16 cellular contexts compared by ENCODE assay signal in genomic region chr2:168722592-168722991, GRCh38.
A peak's percentile ranks its signal among the peaks of the same experiment; 100 is the strongest.
DNase-seq lines count a peak whose midpoint lies in the region; ATAC-seq and TF ChIP-seq lines count a peak whose summit lies in the region.
"Had no signal": no experiment of that assay in that cellular context is flagged by ENCODE, and none has a peak within 500 bp of the region (broad histone marks: within the 10 kb centered on the region; RNA-seq: fewer than 3 reads in every experiment).

No MANE protein-coding gene starts in this region.

- no peak overlapping the region for H3K4me3 ChIP-seq in brain microvascular endothelial cell (ENCODE audit: low read depth, low read length)
- no peak overlapping the region for H3K4me3 ChIP-seq in sigmoid colon
- no peak overlapping the region for H3K4me3 ChIP-seq in esophagus muscularis mucosa
- H3K4me3 ChIP-seq: mucosa of descending colon had no signal

- intact Hi-C loops in left ventricle myocardium superior (cut with micrococcal nuclease), result no loop called here
- intact Hi-C loops in sigmoid colon (cut with DNase I), result no loop called here
- intact Hi-C loops in esophagus muscularis mucosa (cut with DNase I), result no loop called here

- H3K27me3 ChIP-seq in brain microvascular endothelial cell (replicated peaks) (no peaks in the 10 kb centered on the region), sigmoid colon (no peaks in the 10 kb centered on the region), esophagus muscularis mucosa (no peaks in the 10 kb centered on the region)

- H3K27ac ChIP-seq in brain microvascular endothelial cell (no peak overlapping the region), sigmoid colon (no peak overlapping the region), esophagus muscularis mucosa (replicated peaks in 1 of 4) (no peak overlapping the region)
- H3K27ac ChIP-seq: C4-2B, RWPE1 had no signal

- H3K9me3 Mint-ChIP-seq in natural killer cell treated with Interleukin-12 subunit alpha and Interleukin-12 subunit beta and Interleukin-15 and Interleukin-18, amount 100 ng/mL, for 72 hours, result no peaks in the 10 kb centered on the region
- H3K9me3 Mint-ChIP-seq: activated T-helper 2 cell treated with anti-CD3 and anti-CD28 coated beads, Interferon-gamma antibody, Interleukin-2, Interleukin-4, amounts not matched to agents 10 μg/mL and 5 μg/mL and 100 μg/mL, durations not matched to agents 14 hours and 24 hours and 36 hours had no signal

- H3K4me1 Mint-ChIP-seq in natural killer cell treated with Interleukin-12 subunit alpha and Interleukin-12 subunit beta and Interleukin-15 and Interleukin-18, amount 100 ng/mL, for 72 hours (ENCODE audit: low read depth in 2 of 2), result peaks cover 26 to 31% of the 10 kb centered on the region in 2 donors

- no peak for TF ChIP-seq CTCF in brain microvascular endothelial cell (IDR thresholded peaks at IDR 0.05; ENCODE audit: low read depth, low read length, missing control alignments)
- no peak for TF ChIP-seq CTCF in sigmoid colon (IDR thresholded peaks at IDR 0.05)
- TF ChIP-seq CTCF in esophagus muscularis mucosa (IDR thresholded peaks at IDR 0.05), result no peak

- in situ Hi-C loops in brain microvascular endothelial cell (cut with HindIII; ENCODE audit: low pct_ligation_motif_present, low sequenced_read_pairs), result no loop called here

- H3K4me3 Mint-ChIP-seq in natural killer cell treated with Interleukin-12 subunit alpha and Interleukin-12 subunit beta and Interleukin-15 and Interleukin-18, amount 100 ng/mL, for 72 hours, result no peak overlapping the region

- TF ChIP-seq EP300 in sigmoid colon (IDR thresholded peaks at IDR 0.05), result no peak
- no peak for TF ChIP-seq EP300 in esophagus muscularis mucosa (IDR thresholded peaks at IDR 0.05)

- WGBS in sigmoid colon, 2 donors, result 46 to 64% methylated on average over 2 of the region's 2 CpGs
- WGBS in esophagus muscularis mucosa, result 12% methylated on average over 2 of the region's 2 CpGs

- H3K9me3 ChIP-seq in sigmoid colon (no peaks in the 10 kb centered on the region), esophagus muscularis mucosa (no peaks in the 10 kb centered on the region)
- H3K9me3 ChIP-seq: mucosa of descending colon had no signal

- H3K27me3 Mint-ChIP-seq in natural killer cell treated with Interleukin-12 subunit alpha and Interleukin-12 subunit beta and Interleukin-15 and Interleukin-18, amount 100 ng/mL, for 72 hours, result no peaks in the 10 kb centered on the region

- ATAC-seq in left ventricle myocardium superior (peak; percentile 99), GM21723 (IDR thresholded peaks at IDR 0.05; ENCODE audit: unreplicated experiment) (no peak)
- no peak for ATAC-seq in natural killer cell treated with Interleukin-12 subunit alpha and Interleukin-12 subunit beta and Interleukin-15 and Interleukin-18, amount 100 ng/mL, for 72 hours
- ATAC-seq: HCT116, mucosa of descending colon had no signal

- TF ChIP-seq POLR2A in sigmoid colon (IDR thresholded peaks at IDR 0.05) (no peak), esophagus muscularis mucosa (IDR thresholded peaks at IDR 0.05; ENCODE audit: low read depth) (no peak)

- H3K27ac Mint-ChIP-seq in natural killer cell treated with Interleukin-12 subunit alpha and Interleukin-12 subunit beta and Interleukin-15 and Interleukin-18, amount 100 ng/mL, for 72 hours, result peak overlapping the region in 1 of 2 donors; percentile 73
- H3K27ac Mint-ChIP-seq: activated T-helper 2 cell treated with anti-CD3 and anti-CD28 coated beads, Interferon-gamma antibody, Interleukin-2, Interleukin-4, amounts not matched to agents 10 μg/mL and 5 μg/mL and 100 μg/mL, durations not matched to agents 14 hours and 24 hours and 36 hours had no signal

- DNase-seq in HCEC 1CT, result peak; percentile 62
- peak; percentile 54 for DNase-seq in brain microvascular endothelial cell
- DNase-seq in left ventricle myocardium superior, result no peak
- peak; percentile 66 for DNase-seq in sigmoid colon
- DNase-seq in esophagus muscularis mucosa (ENCODE audit: extremely low spot score), result no peak
- DNase-seq in natural killer cell treated with Interleukin-12 subunit alpha and Interleukin-12 subunit beta and Interleukin-15 and Interleukin-18, amount 100 ng/mL, for 72 hours (ENCODE audit: low spot score), result no peak
- DNase-seq in NCI-H2107 (lab: John Stamatoyannopoulos, UW), result no peak
- DNase-seq: activated CD4-positive, alpha-beta T cell treated with anti-CD3 and anti-CD28 coated beads, Interleukin-2, amount 50 U/mL, for 48 hours; mucosa of descending colon; NCI-H1105 treated with DMSO at 0.1 percent for 48 hours; T-helper 9 cell had no signal

- H3K36me3 ChIP-seq in brain microvascular endothelial cell (replicated peaks), result no peaks in the 10 kb centered on the region
- H3K36me3 ChIP-seq in sigmoid colon, result no peaks in the 10 kb centered on the region
- H3K36me3 ChIP-seq in esophagus muscularis mucosa, result peaks cover 3 to 26% (median 7%) of the 10 kb centered on the region in 4 donors

- peaks cover 14% of the 10 kb centered on the region for H3K36me3 Mint-ChIP-seq in natural killer cell treated with Interleukin-12 subunit alpha and Interleukin-12 subunit beta and Interleukin-15 and Interleukin-18, amount 100 ng/mL, for 72 hours

- no peaks in the 10 kb centered on the region for H3K4me1 ChIP-seq in sigmoid colon
- H3K4me1 ChIP-seq in esophagus muscularis mucosa, result peaks cover 0 to 12% (median 7%) of the 10 kb centered on the region in 4 donors

Comparison
In these comparisons a context has a peak if more than half of its experiments do, and no peak if none do; other contexts are left out.
1. DNase-seq: peak in HCEC 1CT (single experiment), brain microvascular endothelial cell (single experiment) and sigmoid colon (single experiment); none in left ventricle myocardium superior (single experiment), esophagus muscularis mucosa (single experiment), natural killer cell treated with Interleukin-12 subunit alpha and Interleukin-12 subunit beta and Interleukin-15 and Interleukin-18, amount 100 ng/mL, for 72 hours (single experiment) and NCI-H2107 (single experiment).